In the genomic region with DNA sequence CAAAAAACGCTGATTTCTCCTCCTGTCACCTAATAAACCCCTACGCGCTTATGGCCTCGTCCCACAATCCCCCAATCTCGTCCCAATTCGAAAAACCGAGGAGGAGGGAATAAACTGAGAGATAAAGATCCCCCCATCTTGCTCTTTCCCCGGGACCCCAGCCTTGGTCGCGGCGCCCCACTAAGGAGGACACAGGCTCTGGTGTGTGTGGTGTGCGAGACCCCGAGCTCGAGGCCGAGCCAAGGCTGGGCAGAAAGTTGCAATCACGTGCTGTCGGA, we compare ENCODE assay signal across 23 cellular contexts. TPM values are rescaled to one million over a fixed set of nuclear protein-coding genes. Genes with fewer than 3 reads are reported as not detected.
A peak's percentile ranks its signal among the peaks of the same experiment; 100 is the strongest.
DNase-seq lines count a peak whose midpoint lies in the region; ATAC-seq, FAIRE-seq and TF ChIP-seq lines count a peak whose summit lies in the region.
"Had no signal": no experiment of that assay in that cellular context is flagged by ENCODE, and none has a peak within 500 bp of the region (broad histone marks: within the 10 kb centered on the region; RNA-seq: fewer than 3 reads in every experiment).

No MANE protein-coding gene starts in this region.

- TF ChIP-seq CTCF in A549 (IDR thresholded peaks at IDR 0.05) = no peak
- no peak for TF ChIP-seq CTCF in chondrocyte (IDR thresholded peaks at IDR 0.05)
- no peak for TF ChIP-seq CTCF in mesothelial cell of epicardium (IDR thresholded peaks at IDR 0.05; ENCODE audit: unreplicated experiment)

- H3K4me3 ChIP-seq in A549 = no peak overlapping the region
- H3K4me3 ChIP-seq in H7 (ENCODE audit: insufficient read depth, low read depth, low read length) = peak overlapping the region; percentile 25
- no peak overlapping the region for H3K4me3 ChIP-seq in HAP-1
- H3K4me3 ChIP-seq: cardiac muscle cell, GM12878, lower lobe of right lung had no signal

- POLR2A ChIA-PET in A549 (lab: Yijun Ruan, JAX) = no interaction called here

- in situ Hi-C loops in HAP-1 (cut with MboI; ENCODE audit: low sequenced_read_pairs) = no loop called here

- no peaks in the 10 kb centered on the region; the same call in 2 of the 3 replicates for H3K4me1 ChIP-seq in A549
- peaks cover 12% of the 10 kb centered on the region for H3K4me1 ChIP-seq in HAP-1

- no peak for FAIRE-seq in A549 (lab: Jason Lieb, UNC)
- FAIRE-seq: G401.6, GM12878, RCC 7860 had no signal

- TF ChIP-seq EP300 in A549 (IDR thresholded peaks at IDR 0.05) = no peak

- no peaks in the 10 kb centered on the region for H3K36me3 Mint-ChIP-seq in chondrocyte (ENCODE audit: low read depth)
- H3K36me3 Mint-ChIP-seq in mesothelial cell of epicardium = no peaks in the 10 kb centered on the region
- H3K36me3 Mint-ChIP-seq: activated naive CD4-positive, alpha-beta T cell treated with anti-CD3 and anti-CD28 coated beads, Interleukin-2, amount 50 U/mL, for 24 hours; natural killer cell had no signal

- H3K9me3 Mint-ChIP-seq in chondrocyte (ENCODE audit: low read depth) (no peaks in the 10 kb centered on the region), mesothelial cell of epicardium (no peaks in the 10 kb centered on the region)
- H3K9me3 Mint-ChIP-seq: activated naive CD4-positive, alpha-beta T cell treated with anti-CD3 and anti-CD28 coated beads, Interleukin-2, amount 50 U/mL, for 24 hours; effector memory CD8-positive, alpha-beta T cell; natural killer cell had no signal

- H3K27me3 Mint-ChIP-seq in chondrocyte (ENCODE audit: low read depth) = peaks cover 92% of the 10 kb centered on the region
- peaks cover 99% of the 10 kb centered on the region for H3K27me3 Mint-ChIP-seq in mesothelial cell of epicardium (ENCODE audit: low read depth)

- H3K9me3 ChIP-seq in A549 (no peaks in the 10 kb centered on the region), HAP-1 (0 out of 2 replicates have a peak, but pooled peaks cover 2% of the 10 kb centered on the region)
- H3K9me3 ChIP-seq: lower lobe of right lung had no signal

- no peaks in the 10 kb centered on the region for H3K36me3 ChIP-seq in H7 (replicated peaks; ENCODE audit: control insufficient read depth, insufficient read depth, low read length)
- H3K36me3 ChIP-seq in HAP-1 (replicated peaks) = no peaks in the 10 kb centered on the region
- H3K36me3 ChIP-seq: cardiac muscle cell, lower lobe of right lung, stomach had no signal

- CTCF ChIA-PET in A549 (lab: Yijun Ruan, JAX) = no interaction called here

- no peak for TF ChIP-seq RAD21 in A549 (conservative IDR thresholded peaks at IDR 0.05 in 1 of 2, IDR thresholded peaks at IDR 0.05 in 1 of 2)

- H3K4me3 Mint-ChIP-seq in chondrocyte (ENCODE audit: unreplicated experiment) (peak overlapping the region; percentile 12), mesothelial cell of epicardium (peak overlapping the region; percentile 6)
- H3K4me3 Mint-ChIP-seq: activated naive CD4-positive, alpha-beta T cell treated with anti-CD3 and anti-CD28 coated beads, Interleukin-2, amount 50 U/mL, for 24 hours; effector memory CD8-positive, alpha-beta T cell; natural killer cell had no signal

- WGBS in A549 (ENCODE audit: missing lambda C conversion rate) = 18% methylated on average over 17 of the region's 17 CpGs

- peaks cover 46% of the 10 kb centered on the region for H3K4me1 Mint-ChIP-seq in chondrocyte (ENCODE audit: low read depth)
- peaks cover 43% of the 10 kb centered on the region for H3K4me1 Mint-ChIP-seq in mesothelial cell of epicardium

- H3K27ac Mint-ChIP-seq in chondrocyte (ENCODE audit: unreplicated experiment) = no peak overlapping the region
- H3K27ac Mint-ChIP-seq in mesothelial cell of epicardium = no peak overlapping the region
- H3K27ac Mint-ChIP-seq: activated naive CD4-positive, alpha-beta T cell treated with anti-CD3 and anti-CD28 coated beads, Interleukin-2, amount 50 U/mL, for 24 hours; effector memory CD8-positive, alpha-beta T cell; natural killer cell had no signal

- H3K4me2 ChIP-seq in A549 = peak overlapping the region; percentile 83
- H3K4me2 ChIP-seq: KMS-11 had no signal

- ATAC-seq in A549 = no peak
- ATAC-seq: activated CD4-positive, CD25-positive, alpha-beta regulatory T cell treated with anti-CD3 and anti-CD28 coated beads, Interleukin-2, amount 50 U/mL, for 24 hours; effector memory CD8-positive, alpha-beta T cell; GM12878; lower lobe of right lung; natural killer cell had no signal

- DNase-seq in A549 (ENCODE audit: low read depth in 1 of 2, low spot score in 1 of 2) (no peak), H7 (no peak), chondrocyte (ENCODE audit: low spot score) (no peak), mesothelial cell of epicardium (ENCODE audit: low spot score in 2 of 2, unreplicated experiment in 2 of 2) (no peak), NCI-H2107 treated with DMSO at 0.1 percent for 48 hours (lab: John Stamatoyannopoulos, UW; ENCODE audit: unreplicated experiment) (no peak), NOMO-1 (lab: John Stamatoyannopoulos, UW; ENCODE audit: unreplicated experiment in 2 of 2) (no peak), HAP-1 (ENCODE audit: low spot score in 2 of 2) (no peak)
- no peak for DNase-seq in effector CD8-positive, alpha-beta T cell (lab: John Stamatoyannopoulos, UW)
- DNase-seq: effector memory CD8-positive, alpha-beta T cell; lower lobe of right lung; natural killer cell; NCI-H1105; NCI-H2171; NCI-H774; stomach had no signal

- no peak for TF ChIP-seq POLR2A in A549 (IDR thresholded peaks at IDR 0.05; ENCODE audit: low read length)

- H3K27me3 ChIP-seq in H7 (ENCODE audit: control insufficient read depth, insufficient read depth, low read length) = peaks cover 100% of the 10 kb centered on the region
- H3K27me3 ChIP-seq in HAP-1 (ENCODE audit: low read depth) = peaks cover 25% of the 10 kb centered on the region

- no peak overlapping the region for H3K27ac ChIP-seq in A549
- H3K27ac ChIP-seq: cardiac muscle cell, KMS-11, lower lobe of right lung, stomach had no signal

TF ChIP-seq in A549, 52 proteins besides CTCF, POLR2A, EP300 and RAD21 (continues in another document):
- TF ChIP-seq GATA3 (IDR thresholded peaks at IDR 0.05; ENCODE audit: borderline replicate concordance) (no peak), FOSB (CRISPR knock-in tag; IDR thresholded peaks at IDR 0.05) (no peak), HEYL (CRISPR knock-in tag; IDR thresholded peaks at IDR 0.05) (no peak), NR3C1 (IDR thresholded peaks at IDR 0.05) (no peak), NPAS2 (CRISPR knock-in tag; IDR thresholded peaks at IDR 0.05; ENCODE audit: borderline replicate concordance) (no peak), RNF2 (IDR thresholded peaks at IDR 0.05; ENCODE audit: borderline replicate concordance, low read depth) (no peak), JUN (IDR thresholded peaks at IDR 0.05) (no peak), BHLHE40 (IDR thresholded peaks at IDR 0.05; ENCODE audit: low read depth, low read length) (no peak), HOXB13 (CRISPR knock-in tag; IDR thresholded peaks at IDR 0.05; ENCODE audit: low read depth) (no peak), ZSCAN20 (CRISPR knock-in tag; IDR thresholded peaks at IDR 0.05) (no peak), REST (IDR thresholded peaks at IDR 0.05) (no peak), HDAC2 (IDR thresholded peaks at IDR 0.05) (no peak), ATOH8 (CRISPR knock-in tag; IDR thresholded peaks at IDR 0.05; ENCODE audit: low read depth) (no peak)
- TF ChIP-seq, protein P1, sequence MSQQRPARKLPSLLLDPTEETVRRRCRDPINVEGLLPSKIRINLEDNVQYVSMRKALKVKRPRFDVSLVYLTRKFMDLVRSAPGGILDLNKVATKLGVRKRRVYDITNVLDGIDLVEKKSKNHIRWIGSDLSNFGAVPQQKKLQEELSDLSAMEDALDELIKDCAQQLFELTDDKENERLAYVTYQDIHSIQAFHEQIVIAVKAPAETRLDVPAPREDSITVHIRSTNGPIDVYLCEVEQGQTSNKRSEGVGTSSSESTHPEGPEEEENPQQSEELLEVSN (IDR thresholded peaks at IDR 0.05; ENCODE audit: borderline replicate concordance, low read depth) = no peak

RNA-seq across cellular contexts. Expression of gene NR2E1, which starts 1.3 kb away (rescaled TPM):
- polyA plus RNA-seq in A549 (2011; rRNA removed) (0.03 TPM in 1 of 2 replicates, not detected in the other), A549 (2017; fragmentation: RNase III; extraction: RNeasy Plus Mini Kit Qiagen cat#74134 plus additional on column Dnase treatment) (0.08 TPM in 2 of 3 replicates, not detected in the other)
- not detected in 2 replicates for polyA plus RNA-seq in A549 (2012; cell fraction: cytosol; rRNA removed)
- not detected in 2 replicates for polyA plus RNA-seq in A549 (2012; cell fraction: nucleus; rRNA removed)
- 0.15 TPM in 1 of 2 replicates, not detected in the other for polyA minus RNA-seq in A549 (2011; rRNA and poly(A)+ RNA removed)
- total RNA-seq in H7 (2014; rRNA removed; shearing (Covaris generic)) = not detected in 2 replicates
- total RNA-seq in chondrocyte (not detected in 3 replicates), mesothelial cell of epicardium (not detected in 3 replicates)
- total RNA-seq: cardiac muscle cell, GM12878, lower lobe of right lung, natural killer cell, renal cortical epithelial cell, stomach had no signal
- polyA plus RNA-seq: cardiac muscle cell, GM12878, stomach had no signal
